In genomic region chr13:25136872-25137623, GRCh38 we compare ENCODE assay signal across 1 cellular context.
A peak's percentile ranks its signal among the peaks of the same experiment; 100 is the strongest.
TF ChIP-seq lines count a peak whose summit lies in the region.

No MANE protein-coding gene starts in this region.

TF ChIP-seq in H1, 55 proteins besides CTCF, POLR2A, EP300 and RAD21:
- TF ChIP-seq CHD1 (IDR thresholded peaks at IDR 0.05; ENCODE audit: low read depth, low read length) (no peak), POU5F1 (IDR thresholded peaks at IDR 0.05; ENCODE audit: low read depth, low read length) (no peak), CBX8 (IDR thresholded peaks at IDR 0.05; ENCODE audit: borderline replicate concordance, low read depth, low read length) (no peak), ASH2L (IDR thresholded peaks at IDR 0.05; ENCODE audit: low read length) (peak; percentile 10), TAF7 (optimal IDR thresholded peaks at IDR 0.05; ENCODE audit: borderline replicate concordance, low read depth, low read length) (no peak), BRCA1 (IDR thresholded peaks at IDR 0.05; ENCODE audit: low read depth, low read length) (no peak), SAP30 (IDR thresholded peaks at IDR 0.05; ENCODE audit: insufficient read depth, insufficient replicate concordance, low read length) (no peak), HDAC2 (IDR thresholded peaks at IDR 0.05; ENCODE audit: borderline replicate concordance in 1 of 2, low read depth in 2 of 2, low read length in 2 of 2) (peak in 1 of 2 experiments; percentile 76; a peak in 2 of 4 replicates), NANOG (IDR thresholded peaks at IDR 0.05; ENCODE audit: insufficient read depth, low read depth, low read length, poor library complexity, severe bottlenecking) (peak; percentile 72), SRF (IDR thresholded peaks at IDR 0.05; ENCODE audit: low read depth, low read length) (no peak), EGR1 (IDR thresholded peaks at IDR 0.05; ENCODE audit: borderline replicate concordance, low read depth, low read length) (no peak)
